8 cellular contexts compared by ENCODE assay signal in the genomic region with DNA sequence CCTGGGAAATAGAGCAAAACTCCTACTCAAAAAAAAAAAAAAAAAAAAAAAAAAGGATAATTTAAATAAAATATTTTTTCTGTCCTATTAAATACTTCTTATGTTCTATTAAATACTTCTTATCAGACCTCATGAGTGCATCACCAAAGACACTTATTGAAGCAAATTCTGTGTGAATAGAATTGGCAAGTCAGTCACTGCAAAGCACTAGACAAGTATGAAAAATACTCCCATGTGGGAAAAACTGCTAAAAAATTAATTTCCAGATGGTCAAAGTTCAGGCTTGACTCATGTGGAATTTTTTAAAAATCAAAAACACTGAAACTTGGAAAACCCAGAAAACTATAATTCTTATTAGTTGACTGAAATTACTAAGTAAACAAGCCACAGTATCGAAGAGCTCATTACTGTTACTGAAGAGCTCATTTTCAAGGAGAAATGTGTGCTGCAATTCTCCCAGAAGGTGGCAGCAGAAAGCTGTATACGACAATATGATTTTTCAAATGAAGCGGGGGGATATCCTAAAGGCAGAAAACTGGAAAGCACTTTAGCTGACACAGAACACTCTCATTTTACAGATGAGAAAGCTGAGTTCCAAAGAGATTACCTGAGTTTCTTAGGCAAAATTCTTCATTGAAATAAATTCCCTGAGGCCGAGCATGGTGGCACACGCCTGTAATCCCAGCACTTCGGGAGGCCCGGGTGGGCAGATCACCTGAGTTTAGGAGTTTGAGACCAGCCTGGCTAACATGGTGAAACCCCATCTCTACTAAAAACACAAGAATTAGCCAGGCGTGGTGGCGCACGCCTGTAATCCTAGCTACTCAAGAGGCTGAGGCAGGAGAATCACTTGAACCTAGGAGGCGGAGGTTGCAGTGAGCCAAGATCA. TPM values are rescaled to one million over a fixed set of nuclear protein-coding genes. Genes with fewer than 3 reads are reported as not detected.
DNase-seq lines count a peak whose midpoint lies in the region; ATAC-seq and TF ChIP-seq lines count a peak whose summit lies in the region.

No MANE protein-coding gene starts in this region.

- H2BK12ac ChIP-seq in neuronal stem cell (ENCODE audit: low read length): peak overlapping the region; percentile 16

- H3K27me3 Mint-ChIP-seq in HFFc6 (ENCODE audit: insufficient read depth): peaks cover 2% of the 10 kb centered on the region; the same call in 1 of the 2 replicates
- peaks cover 4% of the 10 kb centered on the region for H3K27me3 Mint-ChIP-seq in activated CD4-positive, alpha-beta memory T cell treated with anti-CD3 and anti-CD28 coated beads, Interleukin-2, amount 10 ng/mL, durations not matched to agents 7 days and 5 days

- peak; percentile 87 for TF ChIP-seq CTCF in HFFc6 (IDR thresholded peaks at IDR 0.05)
- peak; percentile 83 for TF ChIP-seq CTCF in fibroblast of the aortic adventitia (IDR thresholded peaks at IDR 0.05; ENCODE audit: insufficient read depth, low read length)

- H3K4me2 ChIP-seq in neuronal stem cell (ENCODE audit: insufficient read depth, low read length, poor library complexity, severe bottlenecking): no peak overlapping the region

- H3K14ac ChIP-seq in neuronal stem cell (ENCODE audit: low read length): no peak overlapping the region

- H3K79me1 ChIP-seq in neuronal stem cell (ENCODE audit: low read depth, low read length): no peaks in the 10 kb centered on the region

- no peak overlapping the region for H2BK120ac ChIP-seq in neuronal stem cell (ENCODE audit: low read depth, low read length)

- H4K8ac ChIP-seq in neuronal stem cell (ENCODE audit: low read depth, low read length): no peak overlapping the region

- H3K23ac ChIP-seq in neuronal stem cell (ENCODE audit: low read depth, low read length, poor library complexity): no peak overlapping the region

- no peak overlapping the region for H3K4ac ChIP-seq in neuronal stem cell (ENCODE audit: low read length)

- H3K36me3 Mint-ChIP-seq in HFFc6 (ENCODE audit: low read depth): no peaks in the 10 kb centered on the region
- no peaks in the 10 kb centered on the region for H3K36me3 Mint-ChIP-seq in activated CD4-positive, alpha-beta memory T cell treated with anti-CD3 and anti-CD28 coated beads, Interleukin-2, amount 10 ng/mL, durations not matched to agents 7 days and 5 days (ENCODE audit: low read depth)

- CTCF ChIA-PET in activated CD4-positive, alpha-beta memory T cell treated with anti-CD3 and anti-CD28 coated beads, Interleukin-2, amount 10 ng/mL, durations not matched to agents 7 days and 5 days (lab: Charles Lee): interaction anchor here (0.6 to 8.7 kb wide), 59 partner anchors 9 to 362 kb away, joined by 3 to 229 read pairs (median 5); partner anchors contain the start of genes ARL5C, CWC25, FBXO47 and LASP1

- H3K4me1 ChIP-seq in neuronal stem cell (ENCODE audit: control insufficient read depth in 2 of 2, insufficient read depth in 1 of 2, low read depth in 1 of 2, low read length in 2 of 2): no peaks in the 10 kb centered on the region

- H2AFZ ChIP-seq in neuronal stem cell (ENCODE audit: low read length): no peak overlapping the region

- WGBS in neuronal stem cell (ENCODE audit: extremely low coverage in 2 of 2, insufficient read length in 2 of 2, insufficient replicate concordance in 1 of 2), 2 donors: no CpG with 5 or more reads among the region's 11 CpGs

- H3K4me1 Mint-ChIP-seq in HFFc6 (ENCODE audit: low read depth): peaks cover 30% of the 10 kb centered on the region
- peaks cover 2% of the 10 kb centered on the region for H3K4me1 Mint-ChIP-seq in activated CD4-positive, alpha-beta memory T cell treated with anti-CD3 and anti-CD28 coated beads, Interleukin-2, amount 10 ng/mL, durations not matched to agents 7 days and 5 days

- ATAC-seq in GM21515 (IDR thresholded peaks at IDR 0.05; ENCODE audit: unreplicated experiment): no peak
- no peak for ATAC-seq in HG02840 (IDR thresholded peaks at IDR 0.05; ENCODE audit: low FRiP score, unreplicated experiment)

- no peak overlapping the region for H2BK15ac ChIP-seq in neuronal stem cell (ENCODE audit: low read length)

- H3K4me3 Mint-ChIP-seq in HFFc6: no peak overlapping the region
- no peak overlapping the region for H3K4me3 Mint-ChIP-seq in activated CD4-positive, alpha-beta memory T cell treated with anti-CD3 and anti-CD28 coated beads, Interleukin-2, amount 10 ng/mL, durations not matched to agents 7 days and 5 days

- POLR2A ChIA-PET in activated CD4-positive, alpha-beta memory T cell treated with anti-CD3 and anti-CD28 coated beads, Interleukin-2, amount 10 ng/mL, durations not matched to agents 7 days and 5 days (lab: Charles Lee): interaction anchor here (0.9 to 1.9 kb wide), 6 partner anchors 112 to 182 kb away, joined by 3 to 18 read pairs (median 4); partner anchors contain the start of gene PLXDC1

- no peak overlapping the region for H2BK5ac ChIP-seq in neuronal stem cell (ENCODE audit: low read length)

- DNase-seq in D341Med (ENCODE audit: low spot score) (peak; percentile 75), HFFc6 (peak; percentile 67), NCI-H526 treated with DMSO at 0.1 percent for 48 hours (lab: John Stamatoyannopoulos, UW) (peak; percentile 75), fibroblast of the aortic adventitia (ENCODE audit: low read depth) (peak; percentile 87), neuronal stem cell (ENCODE audit: low spot score) (peak; percentile 54)
- DNase-seq in activated CD4-positive, alpha-beta memory T cell treated with anti-CD3 and anti-CD28 coated beads, Interleukin-2, amount 10 ng/mL, durations not matched to agents 7 days and 5 days: peak; percentile 40

- H3K9me3 ChIP-seq in neuronal stem cell (replicated peaks in 1 of 2; ENCODE audit: control insufficient read depth in 2 of 2, insufficient read depth in 1 of 2, low read depth in 1 of 2, low read length in 2 of 2): no peaks in the 10 kb centered on the region

- H3K9ac ChIP-seq in neuronal stem cell (ENCODE audit: low read depth, low read length, poor library complexity): no peak overlapping the region

- H2AK5ac ChIP-seq in neuronal stem cell (ENCODE audit: low read depth, low read length): no peak overlapping the region

- H3K27ac Mint-ChIP-seq in HFFc6: no peak overlapping the region
- no peak overlapping the region for H3K27ac Mint-ChIP-seq in activated CD4-positive, alpha-beta memory T cell treated with anti-CD3 and anti-CD28 coated beads, Interleukin-2, amount 10 ng/mL, durations not matched to agents 7 days and 5 days

- H3K27ac ChIP-seq in neuronal stem cell (replicated peaks; ENCODE audit: low read length): no peak overlapping the region

- no peak overlapping the region for H3K18ac ChIP-seq in neuronal stem cell (ENCODE audit: low read length)

- H3K4me3 ChIP-seq in fibroblast of the aortic adventitia (ENCODE audit: low read depth, low read length) (no peak overlapping the region), neuronal stem cell (ENCODE audit: low read length in 2 of 2) (no peak overlapping the region)

- H3K27me3 ChIP-seq in neuronal stem cell (ENCODE audit: control insufficient read depth in 3 of 3, insufficient read depth in 3 of 3, low read depth in 1 of 3, low read length in 3 of 3): peaks cover 0 to 3% (median 0%) of the 10 kb centered on the region in 3 experiments

- no peaks in the 10 kb centered on the region for H3K36me3 ChIP-seq in neuronal stem cell (replicated peaks in 1 of 2; ENCODE audit: control insufficient read depth in 2 of 2, insufficient read depth in 2 of 2, low read length in 2 of 2)

- no peaks in the 10 kb centered on the region for H3K9me3 Mint-ChIP-seq in HFFc6
- H3K9me3 Mint-ChIP-seq in activated CD4-positive, alpha-beta memory T cell treated with anti-CD3 and anti-CD28 coated beads, Interleukin-2, amount 10 ng/mL, durations not matched to agents 7 days and 5 days: no peaks in the 10 kb centered on the region

- no peak overlapping the region for H4K91ac ChIP-seq in neuronal stem cell (ENCODE audit: low read depth, low read length, poor library complexity)

RNA-seq across cellular contexts. Expression of gene FBXO47, which starts 15.9 kb away (rescaled TPM):
- total RNA-seq in HFFc6 (2021; fragmentation: NEBNext Ultra II Directional; extraction: Animal tissue kit (Norgen Biotek cat#: 25700)): not detected
- total RNA-seq in activated CD4-positive, alpha-beta memory T cell treated with anti-CD3 and anti-CD28 coated beads, Interleukin-2, amount 10 ng/mL, durations not matched to agents 7 days and 5 days: not detected
- total RNA-seq in fibroblast of the aortic adventitia (ENCODE audit: low replicate concordance): under 0.01 TPM in 1 of 2 replicates, not detected in the other
- not detected for polyA plus RNA-seq in neuronal stem cell (2013, experiment 1 of 2)
- polyA plus RNA-seq in neuronal stem cell (2013, experiment 2 of 2): not detected
